Comparison of ENCODE assay signal across 11 cellular contexts in genomic region chr14:75298187-75298985, GRCh38. TPM values are rescaled to one million over a fixed set of nuclear protein-coding genes. Genes with fewer than 3 reads are reported as not detected.
A peak's percentile ranks its signal among the peaks of the same experiment; 100 is the strongest.
DNase-seq lines count a peak whose midpoint lies in the region; ATAC-seq, FAIRE-seq and TF ChIP-seq lines count a peak whose summit lies in the region.
"Had no signal": no experiment of that assay in that cellular context is flagged by ENCODE, and none has a peak within 500 bp of the region (broad histone marks: within the 10 kb centered on the region; RNA-seq: fewer than 3 reads in every experiment).

No MANE protein-coding gene starts in this region.

- peak overlapping the region; percentile 95 for H3K27ac Mint-ChIP-seq in type B pancreatic cell
- H3K27ac Mint-ChIP-seq: activated CD8-positive, alpha-beta T cell treated with anti-CD3 and anti-CD28 coated beads, Interleukin-2, amount 10 ng/mL, durations not matched to agents 7 days and 5 days had no signal

- ATAC-seq in HG03520 (IDR thresholded peaks at IDR 0.05; ENCODE audit: unreplicated experiment): no peak
- ATAC-seq: activated CD8-positive, alpha-beta T cell treated with anti-CD3 and anti-CD28 coated beads, Interleukin-2, amount 10 ng/mL, durations not matched to agents 7 days and 5 days; SK-N-SH treated with all-trans-retinoic acid at 6 μM for 48 hours had no signal

- peak overlapping the region; percentile 5 for H3K27ac ChIP-seq in epithelial cell of prostate

- H3K4me1 Mint-ChIP-seq in type B pancreatic cell (ENCODE audit: unreplicated experiment): peaks cover 45% of the 10 kb centered on the region

- H3K36me3 Mint-ChIP-seq in type B pancreatic cell: no peaks in the 10 kb centered on the region

- no peak for FAIRE-seq in RCC 7860 (lab: Jason Lieb, UNC)
- FAIRE-seq: endothelial cell of umbilical vein, GM12891 had no signal

- DNase-seq in NOMO-1 treated with dmso at 0.1 percent for 144 hours (lab: John Stamatoyannopoulos, UW; ENCODE audit: unreplicated experiment) (peak; percentile 70), epithelial cell of prostate (ENCODE audit: low read depth, low spot score) (no peak), midbrain (lab: John Stamatoyannopoulos, UW) (peak; percentile 5), type B pancreatic cell (ENCODE audit: extremely low spot score, unreplicated experiment) (no peak), T1000 (lab: John Stamatoyannopoulos, UW) (no peak), RCC 7860 (ENCODE audit: low spot score) (no peak)
- DNase-seq: activated CD8-positive, alpha-beta T cell treated with anti-CD3 and anti-CD28 coated beads, Interleukin-2, amount 10 ng/mL, durations not matched to agents 7 days and 5 days had no signal

- H3K4me3 Mint-ChIP-seq in type B pancreatic cell: peak overlapping the region; percentile 63
- H3K4me3 Mint-ChIP-seq: activated CD8-positive, alpha-beta T cell treated with anti-CD3 and anti-CD28 coated beads, Interleukin-2, amount 10 ng/mL, durations not matched to agents 7 days and 5 days had no signal

- no peak for TF ChIP-seq CTCF in type B pancreatic cell (conservative IDR thresholded peaks at IDR 0.05)

- no peaks in the 10 kb centered on the region for H3K27me3 Mint-ChIP-seq in type B pancreatic cell

- no peaks in the 10 kb centered on the region for H3K9me3 Mint-ChIP-seq in type B pancreatic cell

RNA-seq across cellular contexts. Expression of gene FOS, which starts 19.8 kb away (rescaled TPM):
- 214 and 974 TPM in 2 replicates for total RNA-seq in type B pancreatic cell (ENCODE audit: low replicate concordance)

Comparison
In these comparisons a context has a peak if more than half of its experiments do, and no peak if none do; other contexts are left out.
1. DNase-seq: peak in NOMO-1 treated with dmso at 0.1 percent for 144 hours (single experiment) and midbrain (single experiment); none in epithelial cell of prostate (single experiment), type B pancreatic cell (single experiment), T1000 (single experiment) and RCC 7860 (single experiment).